ENCODE assay signal across 18 cellular contexts in the genomic region with DNA sequence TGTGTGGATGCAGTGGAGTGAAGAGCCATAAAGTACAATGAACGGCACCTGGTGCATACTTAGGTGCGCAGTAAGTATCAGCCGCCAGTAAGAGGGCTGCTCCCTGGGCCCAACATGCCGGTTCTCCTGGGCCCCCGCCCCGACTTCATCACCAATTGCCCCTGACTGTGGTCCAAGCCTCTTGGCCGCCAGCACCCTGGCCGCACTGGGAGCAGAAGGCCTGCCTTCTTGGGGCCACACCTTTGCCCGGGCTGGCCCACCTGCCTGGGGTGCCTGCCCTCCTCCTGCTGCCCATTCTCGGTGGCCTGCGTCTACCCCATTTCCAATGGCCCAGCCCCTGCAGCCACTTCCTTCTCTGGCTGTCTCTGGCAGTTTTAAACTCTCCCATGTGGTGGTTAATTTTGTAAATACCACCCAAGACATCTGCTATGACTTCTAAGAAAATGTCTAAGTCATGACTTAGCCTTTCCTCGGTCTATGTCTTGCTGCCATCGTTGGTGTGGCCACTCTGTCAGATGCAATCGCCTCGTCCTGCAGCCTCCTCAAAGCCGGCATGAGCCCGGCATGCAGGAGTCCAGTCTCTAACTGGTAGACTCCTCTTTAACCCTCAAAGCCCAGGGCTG. TPM values are rescaled to one million over a fixed set of nuclear protein-coding genes. Genes with fewer than 3 reads are reported as not detected.
DNase-seq lines count a peak whose midpoint lies in the region; ATAC-seq and TF ChIP-seq lines count a peak whose summit lies in the region.
"Had no signal": no experiment of that assay in that cellular context is flagged by ENCODE, and none has a peak within 500 bp of the region (broad histone marks: within the 10 kb centered on the region; RNA-seq: fewer than 3 reads in every experiment).

No MANE protein-coding gene starts in this region.

- CTCF ChIA-PET in SK-N-SH (lab: Yijun Ruan, JAX) = interaction anchor here (0.6 kb wide), 1 partner anchor 81 kb away, joined by 3 read pairs; no protein-coding TSS in a partner anchor

- H3K36me3 ChIP-seq in SK-N-SH (replicated peaks in 1 of 2; ENCODE audit: control insufficient read depth in 1 of 2, insufficient read depth in 2 of 2, low read length in 1 of 2) (no peaks in the 10 kb centered on the region), tibial artery (no peaks in the 10 kb centered on the region)
- H3K36me3 ChIP-seq: HAP-1, SJSA1 had no signal

- intact Hi-C loops in tibial artery (cut with DNase I; ENCODE audit: low total_unique reads) = no loop called here

- no peak for TF ChIP-seq CTCF in SK-N-SH (IDR thresholded peaks at IDR 0.05)
- TF ChIP-seq CTCF in VCaP (conservative IDR thresholded peaks at IDR 0.05) = no peak
- TF ChIP-seq CTCF in tibial artery (IDR thresholded peaks at IDR 0.05) = no peak

- peak overlapping the region; percentile 13 to 89 (median 60) for H3K4me3 Mint-ChIP-seq in naive B cell
- H3K4me3 Mint-ChIP-seq: CD14-positive monocyte had no signal

- no peak overlapping the region for H3K9ac ChIP-seq in SK-N-SH

- H3K27me3 Mint-ChIP-seq in naive B cell = no peaks in the 10 kb centered on the region

- TF ChIP-seq RAD21 in SK-N-SH (IDR thresholded peaks at IDR 0.05; ENCODE audit: low read length) = no peak

- no peak for DNase-seq in SK-N-SH
- no peak for DNase-seq in naive B cell
- DNase-seq in tibial artery = no peak
- no peak for DNase-seq in superior temporal gyrus (ENCODE audit: extremely low spot score)
- DNase-seq in OCI-M2 (lab: John Stamatoyannopoulos, UW; ENCODE audit: unreplicated experiment) = no peak
- DNase-seq: 8988T, COR-L47, DMS153, KBM-7, NCI-H1417 treated with DMSO at 0.1 percent for 48 hours, NCI-H446 treated with DMSO at 0.1 percent for 48 hours, PC-3 had no signal

- no peaks in the 10 kb centered on the region for H3K9me2 ChIP-seq in SK-N-SH

- WGBS in SK-N-SH (ENCODE audit: low lambda C conversion rate) = 91% methylated on average over 13 of the region's 17 CpGs

- H4K20me1 ChIP-seq in SK-N-SH (ENCODE audit: insufficient read depth) = peaks cover 95% of the 10 kb centered on the region

- no peaks in the 10 kb centered on the region for H3K9me3 ChIP-seq in SK-N-SH
- H3K9me3 ChIP-seq in tibial artery = no peaks in the 10 kb centered on the region
- H3K9me3 ChIP-seq: HAP-1, SJSA1 had no signal

- peaks cover 62 to 90% (median 75%) of the 10 kb centered on the region in 3 donors for H3K4me1 Mint-ChIP-seq in naive B cell

- H3K4me3 ChIP-seq in SK-N-SH (ENCODE audit: low read depth in 2 of 2, low read length in 1 of 2) = no peak overlapping the region
- peak overlapping the region in 1 of 2 donors; percentile 26 for H3K4me3 ChIP-seq in tibial artery
- H3K4me3 ChIP-seq: HAP-1, SJSA1 had no signal

- no peak overlapping the region for H2AFZ ChIP-seq in SK-N-SH (ENCODE audit: low read depth)

- no peaks in the 10 kb centered on the region for H3K9me3 Mint-ChIP-seq in naive B cell

- peak overlapping the region; percentile 86 to 98 (median 96) for H3K27ac Mint-ChIP-seq in naive B cell
- H3K27ac Mint-ChIP-seq: CD14-positive monocyte had no signal

- H3K4me1 ChIP-seq in SK-N-SH (ENCODE audit: control insufficient read depth in 1 of 2, insufficient read depth in 2 of 2, low read depth in 1 of 2, low read length in 1 of 2) = peaks cover 0 to 84% of the 10 kb centered on the region in 2 experiments; a peak in 2 of 4 replicates
- peaks cover 0 to 100% (median 70%) of the 10 kb centered on the region in 4 donors for H3K4me1 ChIP-seq in tibial artery
- H3K4me1 ChIP-seq: HAP-1, SJSA1 had no signal

- H3K36me3 Mint-ChIP-seq in naive B cell = no peaks in the 10 kb centered on the region
- H3K36me3 Mint-ChIP-seq: CD14-positive monocyte had no signal

- H3K4me2 ChIP-seq in SK-N-SH = no peak overlapping the region

- H3K27me3 ChIP-seq in SK-N-SH (ENCODE audit: insufficient read depth) (no peaks in the 10 kb centered on the region), tibial artery (no peaks in the 10 kb centered on the region)
- H3K27me3 ChIP-seq: SJSA1 had no signal

- H3K27ac ChIP-seq in SK-N-SH (ENCODE audit: low read depth in 2 of 2, low read length in 1 of 2) = peak overlapping the region in 1 of 2 experiments; percentile 62; a peak in 1 of 4 replicates
- peak overlapping the region; percentile 99 for H3K27ac ChIP-seq in VCaP
- H3K27ac ChIP-seq in tibial artery = peak overlapping the region; percentile 40 to 42
- H3K27ac ChIP-seq: SJSA1 had no signal

- H3F3A ChIP-seq in SK-N-SH (replicated peaks; ENCODE audit: insufficient read depth) = no peaks in the 10 kb centered on the region

- POLR2A ChIA-PET in SK-N-SH (lab: Yijun Ruan, JAX) = no interaction called here

- TF ChIP-seq EP300 in SK-N-SH (IDR thresholded peaks at IDR 0.05; ENCODE audit: borderline replicate concordance in 1 of 2, low read depth in 1 of 2, low read length in 1 of 2) = no peak

- ATAC-seq in SK-N-SH treated with all-trans-retinoic acid at 6 μM for 48 hours (no peak), naive B cell (ENCODE audit: low read depth in 2 of 2) (no peak), HG02798 (IDR thresholded peaks at IDR 0.05; ENCODE audit: poor library complexity, unreplicated experiment) (no peak)
- ATAC-seq: PC-3 had no signal

- peaks cover 94% of the 10 kb centered on the region for H3K79me2 ChIP-seq in SK-N-SH (ENCODE audit: insufficient read depth)

TF ChIP-seq in SK-N-SH treated with all-trans-retinoic acid at 6 μM for 48 hours, 23 proteins besides CTCF, POLR2A, EP300 and RAD21:
- TF ChIP-seq, protein P1, sequence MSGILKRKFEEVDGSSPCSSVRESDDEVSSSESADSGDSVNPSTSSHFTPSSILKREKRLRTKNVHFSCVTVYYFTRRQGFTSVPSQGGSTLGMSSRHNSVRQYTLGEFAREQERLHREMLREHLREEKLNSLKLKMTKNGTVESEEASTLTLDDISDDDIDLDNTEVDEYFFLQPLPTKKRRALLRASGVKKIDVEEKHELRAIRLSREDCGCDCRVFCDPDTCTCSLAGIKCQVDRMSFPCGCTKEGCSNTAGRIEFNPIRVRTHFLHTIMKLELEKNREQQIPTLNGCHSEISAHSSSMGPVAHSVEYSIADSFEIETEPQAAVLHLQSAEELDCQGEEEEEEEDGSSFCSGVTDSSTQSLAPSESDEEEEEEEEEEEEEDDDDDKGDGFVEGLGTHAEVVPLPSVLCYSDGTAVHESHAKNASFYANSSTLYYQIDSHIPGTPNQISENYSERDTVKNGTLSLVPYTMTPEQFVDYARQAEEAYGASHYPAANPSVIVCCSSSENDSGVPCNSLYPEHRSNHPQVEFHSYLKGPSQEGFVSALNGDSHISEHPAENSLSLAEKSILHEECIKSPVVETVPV (CRISPR knock-in tag; IDR thresholded peaks at IDR 0.05) = no peak
- TF ChIP-seq, protein P2, sequence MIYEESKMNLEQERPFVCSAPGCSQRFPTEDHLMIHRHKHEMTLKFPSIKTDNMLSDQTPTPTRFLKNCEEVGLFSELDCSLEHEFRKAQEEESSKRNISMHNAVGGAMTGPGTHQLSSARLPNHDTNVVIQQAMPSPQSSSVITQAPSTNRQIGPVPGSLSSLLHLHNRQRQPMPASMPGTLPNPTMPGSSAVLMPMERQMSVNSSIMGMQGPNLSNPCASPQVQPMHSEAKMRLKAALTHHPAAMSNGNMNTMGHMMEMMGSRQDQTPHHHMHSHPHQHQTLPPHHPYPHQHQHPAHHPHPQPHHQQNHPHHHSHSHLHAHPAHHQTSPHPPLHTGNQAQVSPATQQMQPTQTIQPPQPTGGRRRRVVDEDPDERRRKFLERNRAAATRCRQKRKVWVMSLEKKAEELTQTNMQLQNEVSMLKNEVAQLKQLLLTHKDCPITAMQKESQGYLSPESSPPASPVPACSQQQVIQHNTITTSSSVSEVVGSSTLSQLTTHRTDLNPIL (CRISPR knock-in tag; IDR thresholded peaks at IDR 0.05; ENCODE audit: low read depth) = no peak
- TF ChIP-seq ZFP3 (CRISPR knock-in tag; IDR thresholded peaks at IDR 0.05) = 0 out of 2 replicates have a peak, but pooled peaks have one; percentile 29
- no peak for TF ChIP-seq OSR1 (CRISPR knock-in tag; IDR thresholded peaks at IDR 0.05)
- TF ChIP-seq SNAI2 (CRISPR knock-in tag; IDR thresholded peaks at IDR 0.05) = no peak

TF ChIP-seq in SK-N-SH, 30 proteins besides CTCF, POLR2A, EP300 and RAD21:
- TF ChIP-seq FOXJ3 (CRISPR knock-in tag; IDR thresholded peaks at IDR 0.05) = no peak
- TF ChIP-seq FOSL2 (IDR thresholded peaks at IDR 0.05; ENCODE audit: borderline replicate concordance, low read depth) = no peak
- TF ChIP-seq TAF1 (IDR thresholded peaks at IDR 0.05; ENCODE audit: borderline replicate concordance, low read depth, low read length) = no peak
- no peak for TF ChIP-seq SMC3 (IDR thresholded peaks at IDR 0.05; ENCODE audit: low read depth, low read length)
- TF ChIP-seq YY1 (IDR thresholded peaks at IDR 0.05; ENCODE audit: low read depth) = no peak
- no peak for TF ChIP-seq ELF1 (IDR thresholded peaks at IDR 0.05)

RNA-seq across cellular contexts. Expression of a gene that starts 36.8 kb away (rescaled TPM):
- polyA plus RNA-seq in SK-N-SH (2012; rRNA removed) (5.9 and 7.1 TPM in 2 replicates), naive B cell (ENCODE audit: low read depth in 6 of 6) (10 to 100 TPM in 5 of 6 donors, 1 to 10 TPM in 1; 7.6 to 18.7 (median 12.5) TPM)
- 6.1 and 6.8 TPM in 2 replicates for polyA plus RNA-seq in SK-N-SH (2012; cell fraction: cytosol; rRNA removed)
- polyA plus RNA-seq in SK-N-SH (2012; cell fraction: nucleus; rRNA removed) = 7.9 and 8.1 TPM in 2 replicates

RNA-seq across cellular contexts. Expression of a gene that starts 52.8 kb away (rescaled TPM):
- polyA plus RNA-seq in SK-N-SH (2012; rRNA removed) = not detected in 2 replicates
- polyA plus RNA-seq in SK-N-SH (2012; cell fraction: cytosol; rRNA removed) = not detected in 2 replicates
- polyA plus RNA-seq in SK-N-SH (2012; cell fraction: nucleus; rRNA removed) = not detected in 2 replicates
- polyA plus RNA-seq in naive B cell (ENCODE audit: low read depth in 6 of 6) = 10 to 100 TPM in 5 of 6 donors, 1 to 10 TPM in 1; 7.6 to 24.1 (median 15.5) TPM

Comparison
In these comparisons a context has a peak if more than half of its experiments do, and no peak if none do; other contexts are left out.
1. RNA of a gene that starts 52.8 kb away (polyA plus RNA-seq): 7.6 to 24.1 TPM in naive B cell; not detected in SK-N-SH; every median in the first group is over 4 times any median in the second.